12 cellular contexts compared by ENCODE assay signal in the genomic region with DNA sequence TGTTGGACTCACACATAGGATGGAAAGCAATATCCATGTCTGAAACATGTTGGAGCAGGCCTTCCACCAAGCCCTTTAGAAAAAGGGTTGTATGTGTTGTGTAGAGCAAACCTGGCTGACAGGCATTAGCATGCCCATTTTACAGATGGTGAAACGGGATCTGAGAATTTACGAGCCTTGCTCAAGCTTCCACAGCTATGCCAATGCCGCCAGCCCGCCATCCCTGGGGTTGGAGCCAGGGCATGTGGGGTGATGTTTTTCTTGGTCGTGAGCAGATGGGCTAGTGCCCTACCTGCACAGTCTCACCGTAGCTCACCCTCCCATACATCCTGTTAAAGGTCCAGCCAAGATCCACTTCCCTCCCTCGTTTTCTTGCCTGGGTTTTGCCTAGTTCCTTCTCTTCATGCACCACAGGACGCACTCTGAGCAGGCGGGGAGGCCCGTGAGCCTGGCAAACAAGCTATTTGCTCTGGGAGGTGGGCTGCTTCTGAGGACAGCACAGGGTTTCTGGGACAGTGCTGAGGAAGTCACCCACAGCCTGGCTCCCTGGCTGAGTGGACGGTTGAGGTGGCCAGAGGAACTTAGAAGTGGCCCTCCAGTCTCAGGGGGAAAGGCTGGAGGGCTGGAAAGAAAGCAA.
A peak's percentile ranks its signal among the peaks of the same experiment; 100 is the strongest.
DNase-seq lines count a peak whose midpoint lies in the region; ATAC-seq and FAIRE-seq lines count a peak whose summit lies in the region.
"Had no signal": no experiment of that assay in that cellular context is flagged by ENCODE, and none has a peak within 500 bp of the region (broad histone marks: within the 10 kb centered on the region; RNA-seq: fewer than 3 reads in every experiment).

No MANE protein-coding gene starts in this region.

- 87% methylated on average over 10 of the region's 11 CpGs for WGBS in mesenchymal stem cell
- WGBS in thymus, result 84% methylated on average over 11 of the region's 11 CpGs

- peak overlapping the region; percentile 94 to 98 for H2BK12ac ChIP-seq in mesenchymal stem cell (ENCODE audit: low read length in 2 of 2)

- H2BK15ac ChIP-seq in mesenchymal stem cell (ENCODE audit: low read depth, poor library complexity, severe bottlenecking), result peak overlapping the region; percentile 66

- H2AK5ac ChIP-seq in mesenchymal stem cell (ENCODE audit: low read length, severe bottlenecking), result peak overlapping the region; percentile 25

- peaks cover 17% of the 10 kb centered on the region for H3K9me3 ChIP-seq in mesenchymal stem cell (ENCODE audit: control insufficient read depth, low read length)
- H3K9me3 ChIP-seq in thymus (ENCODE audit: control insufficient read depth), result no peaks in the 10 kb centered on the region

- H3K36me3 ChIP-seq in mesenchymal stem cell (ENCODE audit: control insufficient read depth in 1 of 2, insufficient read depth in 2 of 2, low read depth in 1 of 2, low read length in 2 of 2) (no peaks in the 10 kb centered on the region), thymus (ENCODE audit: control insufficient read depth, insufficient read depth) (no peaks in the 10 kb centered on the region)

- H3K79me1 ChIP-seq in mesenchymal stem cell (replicated peaks; ENCODE audit: low read length, poor library complexity, severe bottlenecking), result no peaks in the 10 kb centered on the region

- peaks cover 0 to 46% of the 10 kb centered on the region in 2 experiments for H3K27me3 ChIP-seq in mesenchymal stem cell (ENCODE audit: control insufficient read depth in 1 of 2, insufficient read depth in 1 of 2, low read length in 2 of 2)
- H3K27me3 ChIP-seq in thymus (ENCODE audit: control insufficient read depth, insufficient read depth), result no peaks in the 10 kb centered on the region

- H3K18ac ChIP-seq in mesenchymal stem cell (ENCODE audit: low read depth in 1 of 2, low read length in 2 of 2), result peak overlapping the region; percentile 62 to 97

- peak overlapping the region; percentile 83 for H2BK5ac ChIP-seq in mesenchymal stem cell (ENCODE audit: low read depth, low read length, poor library complexity, severe bottlenecking)

- H3K23ac ChIP-seq in mesenchymal stem cell (ENCODE audit: low read length in 2 of 2), result no peak overlapping the region

- H3K4me2 ChIP-seq in mesenchymal stem cell (ENCODE audit: low read length, poor library complexity, severe bottlenecking), result no peak overlapping the region

- FAIRE-seq in GM19239 (lab: Jason Lieb, UNC), result no peak
- FAIRE-seq: TTC549 had no signal

- H3K4me3 ChIP-seq in mesenchymal stem cell (ENCODE audit: insufficient read depth in 1 of 2, low read depth in 1 of 2, low read length in 2 of 2), result no peak overlapping the region
- no peak overlapping the region for H3K4me3 ChIP-seq in thymus (ENCODE audit: low read length)

- H3K27ac ChIP-seq in mesenchymal stem cell (ENCODE audit: low read length, poor library complexity, severe bottlenecking), result peak overlapping the region; percentile 87
- H3K27ac ChIP-seq in thymus (ENCODE audit: low read depth), result peak overlapping the region; percentile 22

- peak overlapping the region; percentile 82 for H4K8ac ChIP-seq in mesenchymal stem cell (ENCODE audit: low read length)

- peaks cover 32% of the 10 kb centered on the region for H3K4me1 ChIP-seq in mesenchymal stem cell (ENCODE audit: control insufficient read depth, insufficient read depth, low read depth, low read length)
- H3K4me1 ChIP-seq in thymus (ENCODE audit: control insufficient read depth, insufficient read depth, low read length), result no peaks in the 10 kb centered on the region

- DNase-seq in NCI-H69 (lab: John Stamatoyannopoulos, UW) (peak; percentile 23), cerebellar cortex (ENCODE audit: low spot score) (peak; percentile 56), mesenchymal stem cell (no peak), GM19239 (ENCODE audit: insufficient read length, low spot score) (no peak)
- DNase-seq: DMS153, immature natural killer cell, NCI-H2029 treated with DMSO at 0.1 percent for 48 hours had no signal

- peak overlapping the region; percentile 85 to 92 for H3K4ac ChIP-seq in mesenchymal stem cell (ENCODE audit: low read depth in 1 of 2, low read length in 2 of 2)

- peak overlapping the region; percentile 29 for H2BK120ac ChIP-seq in mesenchymal stem cell (ENCODE audit: low read depth, low read length)

- peak overlapping the region in 1 of 2 experiments; percentile 82 for H3K14ac ChIP-seq in mesenchymal stem cell (ENCODE audit: low read length in 2 of 2)

- peak overlapping the region; percentile 84 for H4K91ac ChIP-seq in mesenchymal stem cell (ENCODE audit: low read length)

- peak overlapping the region; percentile 41 for H3K9ac ChIP-seq in mesenchymal stem cell (ENCODE audit: low read length)

- ATAC-seq in HG03378 (IDR thresholded peaks at IDR 0.05; ENCODE audit: unreplicated experiment) (no peak), HG02970 (IDR thresholded peaks at IDR 0.05; ENCODE audit: low FRiP score, unreplicated experiment) (no peak), HG03175 (IDR thresholded peaks at IDR 0.05; ENCODE audit: unreplicated experiment) (no peak)

- peak overlapping the region; percentile 36 for H2AFZ ChIP-seq in mesenchymal stem cell (ENCODE audit: low read depth, low read length)

Comparison
In these comparisons a context has a peak if more than half of its experiments do, and no peak if none do; other contexts are left out.
1. DNase-seq: peak in NCI-H69 (single experiment) and cerebellar cortex (single experiment); none in mesenchymal stem cell (single experiment) and GM19239 (single experiment).